ENCODE assay signal across 25 cellular contexts in the genomic region with DNA sequence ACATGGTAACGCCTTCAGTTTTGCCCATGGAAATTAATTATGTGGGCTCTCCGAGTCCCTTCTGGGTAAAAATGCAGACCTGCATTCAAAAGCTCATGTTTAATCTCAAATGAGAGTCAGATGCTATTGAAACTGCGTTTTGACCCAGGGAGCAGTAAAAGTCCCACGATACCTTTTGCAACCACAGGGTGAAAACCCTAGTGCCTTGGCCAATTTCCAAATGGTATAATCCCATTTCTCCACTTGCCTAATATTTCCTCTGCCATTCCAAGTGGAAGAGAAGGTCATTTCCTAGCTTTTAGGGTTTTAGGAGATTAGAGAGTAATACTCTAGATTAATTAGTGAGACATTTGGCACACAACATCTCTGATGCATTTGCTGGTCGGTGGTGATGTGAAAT.
"Had no signal": no experiment of that assay in that cellular context is flagged by ENCODE, and none has a peak within 500 bp of the region (broad histone marks: within the 10 kb centered on the region; RNA-seq: fewer than 3 reads in every experiment).

No MANE protein-coding gene starts in this region.

- H3K9me3 Mint-ChIP-seq: activated B cell treated with CpG ODN at 0.5 μM for 24 hours; activated CD4-positive, alpha-beta memory T cell treated with anti-CD3 and anti-CD28 coated beads, Interleukin-2, amount 10 ng/mL, durations not matched to agents 7 days and 5 days; activated naive CD4-positive, alpha-beta T cell treated with anti-CD3 and anti-CD28 coated beads for 36 hours; activated T-helper 17 cell treated with anti-CD3 and anti-CD28 coated beads, Interleukin-2, amount 50 U/mL, for 72 hours; T-helper 1 cell treated with Interleukin-12 subunit alpha and Interleukin-12 subunit beta and Interleukin-4 antibody, amounts not matched to agents 30 μg/mL and 1 μg/mL, for 36 hours had no signal

- ATAC-seq: activated T-helper 17 cell treated with anti-CD3 and anti-CD28 coated beads, Interleukin-2, amount 50 U/mL, for 72 hours had no signal

- H3K4me3 Mint-ChIP-seq: activated B cell treated with CpG ODN at 0.5 μM for 24 hours; activated CD4-positive, alpha-beta memory T cell treated with anti-CD3 and anti-CD28 coated beads, Interleukin-2, amount 10 ng/mL, durations not matched to agents 7 days and 5 days; activated naive CD4-positive, alpha-beta T cell treated with anti-CD3 and anti-CD28 coated beads for 36 hours; activated naive CD8-positive, alpha-beta T cell; activated T-helper 17 cell treated with anti-CD3 and anti-CD28 coated beads, Interleukin-2, amount 50 U/mL, for 72 hours; T-helper 1 cell treated with Interleukin-12 subunit alpha and Interleukin-12 subunit beta and Interleukin-4 antibody, amounts not matched to agents 30 μg/mL and 1 μg/mL, for 36 hours had no signal

- DNase-seq: activated B cell treated with CpG ODN at 0.5 μM for 24 hours; activated CD4-positive, alpha-beta memory T cell treated with anti-CD3 and anti-CD28 coated beads, Interleukin-2, amount 10 ng/mL, durations not matched to agents 7 days and 5 days; activated CD4-positive, alpha-beta T cell treated with anti-CD3 and anti-CD28 coated beads, Interleukin-2, amount 50 U/mL, for 1 hour; activated gamma-delta T cell; activated naive CD4-positive, alpha-beta T cell treated with anti-CD3 and anti-CD28 coated beads for 36 hours; activated T-cell treated with anti-CD3 and anti-CD28 coated beads for 4 hours; activated T-cell treated with anti-CD3 and anti-CD28 coated beads, Interleukin-2, amount 50 U/mL, for 48 hours; anterior cingulate cortex; cerebellar nuclear complex; Kasumi-1; KBM-7; NCI-H1105 treated with DMSO at 0.1 percent for 48 hours; NCI-H1436 treated with DMSO at 0.1 percent for 48 hours; NCI-H187 treated with DMSO at 0.1 percent for 48 hours; NCI-H2081 treated with DMSO at 0.1 percent for 48 hours; NCI-H2171 treated with DMSO at 0.1 percent for 48 hours; NCI-H226; NCI-H526; NCI-H774; NK-92 treated with Interleukin-12 subunit alpha and Interleukin-12 subunit beta, amount 100 ng/mL, for 24 hours; OCI-M1; SHP77 had no signal

- H3K27me3 Mint-ChIP-seq: activated naive CD8-positive, alpha-beta T cell had no signal

- H3K4me1 Mint-ChIP-seq: activated B cell treated with CpG ODN at 0.5 μM for 24 hours; activated CD4-positive, alpha-beta memory T cell treated with anti-CD3 and anti-CD28 coated beads, Interleukin-2, amount 10 ng/mL, durations not matched to agents 7 days and 5 days; activated T-helper 17 cell treated with anti-CD3 and anti-CD28 coated beads, Interleukin-2, amount 50 U/mL, for 72 hours had no signal

- H3K27ac Mint-ChIP-seq: activated B cell treated with CpG ODN at 0.5 μM for 24 hours; activated CD4-positive, alpha-beta memory T cell treated with anti-CD3 and anti-CD28 coated beads, Interleukin-2, amount 10 ng/mL, durations not matched to agents 7 days and 5 days; activated naive CD4-positive, alpha-beta T cell treated with anti-CD3 and anti-CD28 coated beads for 36 hours; activated naive CD8-positive, alpha-beta T cell; activated T-helper 17 cell treated with anti-CD3 and anti-CD28 coated beads, Interleukin-2, amount 50 U/mL, for 72 hours; T-helper 1 cell treated with Interleukin-12 subunit alpha and Interleukin-12 subunit beta and Interleukin-4 antibody, amounts not matched to agents 30 μg/mL and 1 μg/mL, for 36 hours had no signal

- H3K36me3 Mint-ChIP-seq: activated naive CD8-positive, alpha-beta T cell had no signal
